1 cellular context compared by ENCODE assay signal in genomic region chr1:34749983-34750382, GRCh38.
TF ChIP-seq lines count a peak whose summit lies in the region.

No MANE protein-coding gene starts in this region.

TF ChIP-seq in GM23338, 12 proteins besides CTCF, POLR2A, EP300 and RAD21 (continued from another document):
- TF ChIP-seq, protein P1, sequence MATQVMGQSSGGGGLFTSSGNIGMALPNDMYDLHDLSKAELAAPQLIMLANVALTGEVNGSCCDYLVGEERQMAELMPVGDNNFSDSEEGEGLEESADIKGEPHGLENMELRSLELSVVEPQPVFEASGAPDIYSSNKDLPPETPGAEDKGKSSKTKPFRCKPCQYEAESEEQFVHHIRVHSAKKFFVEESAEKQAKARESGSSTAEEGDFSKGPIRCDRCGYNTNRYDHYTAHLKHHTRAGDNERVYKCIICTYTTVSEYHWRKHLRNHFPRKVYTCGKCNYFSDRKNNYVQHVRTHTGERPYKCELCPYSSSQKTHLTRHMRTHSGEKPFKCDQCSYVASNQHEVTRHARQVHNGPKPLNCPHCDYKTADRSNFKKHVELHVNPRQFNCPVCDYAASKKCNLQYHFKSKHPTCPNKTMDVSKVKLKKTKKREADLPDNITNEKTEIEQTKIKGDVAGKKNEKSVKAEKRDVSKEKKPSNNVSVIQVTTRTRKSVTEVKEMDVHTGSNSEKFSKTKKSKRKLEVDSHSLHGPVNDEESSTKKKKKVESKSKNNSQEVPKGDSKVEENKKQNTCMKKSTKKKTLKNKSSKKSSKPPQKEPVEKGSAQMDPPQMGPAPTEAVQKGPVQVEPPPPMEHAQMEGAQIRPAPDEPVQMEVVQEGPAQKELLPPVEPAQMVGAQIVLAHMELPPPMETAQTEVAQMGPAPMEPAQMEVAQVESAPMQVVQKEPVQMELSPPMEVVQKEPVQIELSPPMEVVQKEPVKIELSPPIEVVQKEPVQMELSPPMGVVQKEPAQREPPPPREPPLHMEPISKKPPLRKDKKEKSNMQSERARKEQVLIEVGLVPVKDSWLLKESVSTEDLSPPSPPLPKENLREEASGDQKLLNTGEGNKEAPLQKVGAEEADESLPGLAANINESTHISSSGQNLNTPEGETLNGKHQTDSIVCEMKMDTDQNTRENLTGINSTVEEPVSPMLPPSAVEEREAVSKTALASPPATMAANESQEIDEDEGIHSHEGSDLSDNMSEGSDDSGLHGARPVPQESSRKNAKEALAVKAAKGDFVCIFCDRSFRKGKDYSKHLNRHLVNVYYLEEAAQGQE (IDR thresholded peaks at IDR 0.05; ENCODE audit: unreplicated experiment) = no peak
- no peak for TF ChIP-seq STAT1 (IDR thresholded peaks at IDR 0.05; ENCODE audit: unreplicated experiment)
TF ChIP-seq in GM23338: peak in this region for 0.
